In genomic region chr18:27109403-27109802, GRCh38 we compare ENCODE assay signal across 19 cellular contexts.
"Had no signal": no experiment of that assay in that cellular context is flagged by ENCODE, and none has a peak within 500 bp of the region (broad histone marks: within the 10 kb centered on the region; RNA-seq: fewer than 3 reads in every experiment).

No MANE protein-coding gene starts in this region.

- H3K27ac ChIP-seq: dorsolateral prefrontal cortex, testis had no signal

- H3K4me3 ChIP-seq: dorsolateral prefrontal cortex, spleen, testis had no signal

- H3K36me3 ChIP-seq: spleen had no signal

- H3K4me1 Mint-ChIP-seq: activated CD4-positive, alpha-beta T cell treated with anti-CD3 and anti-CD28 coated beads, Interleukin-2, amount 10 ng/mL, durations not matched to agents 24 days and 14 days; activated naive CD8-positive, alpha-beta T cell treated with anti-CD3 and anti-CD28 coated beads for 36 hours; activated T-helper 17 cell treated with anti-CD3 and anti-CD28 coated beads, Interleukin-2, amount 50 U/mL, for 72 hours; memory B cell; stimulated activated memory B cell treated with anti-CD40 and anti-IgM and Interleukin-4, amounts not matched to agents 10 μg/mL and 1 μg/mL and 100 μg/mL, for 72 hours had no signal

- H3K9me3 ChIP-seq: testis had no signal

- H3K27ac Mint-ChIP-seq: activated CD4-positive, alpha-beta T cell treated with anti-CD3 and anti-CD28 coated beads, Interleukin-2, amount 10 ng/mL, durations not matched to agents 24 days and 14 days; activated CD8-positive, alpha-beta T cell treated with anti-CD3 and anti-CD28 coated beads for 36 hours; activated naive CD8-positive, alpha-beta T cell treated with anti-CD3 and anti-CD28 coated beads for 36 hours; activated T-helper 17 cell treated with anti-CD3 and anti-CD28 coated beads, Interleukin-2, amount 50 U/mL, for 72 hours; memory B cell; stimulated activated memory B cell treated with anti-CD40 and anti-IgM and Interleukin-4, amounts not matched to agents 10 μg/mL and 1 μg/mL and 100 μg/mL, for 72 hours; type B pancreatic cell had no signal

- H3K36me3 Mint-ChIP-seq: activated naive CD8-positive, alpha-beta T cell treated with anti-CD3 and anti-CD28 coated beads for 36 hours; memory B cell; stimulated activated memory B cell treated with anti-CD40 and anti-IgM and Interleukin-4, amounts not matched to agents 10 μg/mL and 1 μg/mL and 100 μg/mL, for 72 hours; type B pancreatic cell had no signal

- H3K9me3 Mint-ChIP-seq: activated CD8-positive, alpha-beta T cell treated with anti-CD3 and anti-CD28 coated beads for 36 hours; memory B cell; stimulated activated memory B cell treated with anti-CD40 and anti-IgM and Interleukin-4, amounts not matched to agents 10 μg/mL and 1 μg/mL and 100 μg/mL, for 72 hours had no signal

- H3K4me3 Mint-ChIP-seq: activated CD4-positive, alpha-beta T cell treated with anti-CD3 and anti-CD28 coated beads, Interleukin-2, amount 10 ng/mL, durations not matched to agents 24 days and 14 days; activated CD8-positive, alpha-beta T cell treated with anti-CD3 and anti-CD28 coated beads for 36 hours; activated naive CD8-positive, alpha-beta T cell treated with anti-CD3 and anti-CD28 coated beads for 36 hours; activated T-helper 17 cell treated with anti-CD3 and anti-CD28 coated beads, Interleukin-2, amount 50 U/mL, for 72 hours; memory B cell; neural crest cell; stimulated activated memory B cell treated with anti-CD40 and anti-IgM and Interleukin-4, amounts not matched to agents 10 μg/mL and 1 μg/mL and 100 μg/mL, for 72 hours; type B pancreatic cell had no signal

- H3K27me3 ChIP-seq: dorsolateral prefrontal cortex, spleen, testis had no signal

- DNase-seq: activated CD4-positive, alpha-beta T cell treated with anti-CD3 and anti-CD28 coated beads, Interleukin-2, amount 10 ng/mL, durations not matched to agents 24 days and 14 days; activated CD8-positive, alpha-beta T cell treated with anti-CD3 and anti-CD28 coated beads for 36 hours; activated naive CD4-positive, alpha-beta T cell; activated naive CD8-positive, alpha-beta T cell treated with anti-CD3 and anti-CD28 coated beads for 36 hours; activated T-cell treated with anti-CD3 and anti-CD28 coated beads, Interleukin-2, amount 50 U/mL, for 1 hour; amniotic stem cell; central memory CD4-positive, alpha-beta T cell; dorsolateral prefrontal cortex; foreskin fibroblast; kidney; spleen; stimulated activated CD4-positive, alpha-beta T cell treated with anti-CD3 and anti-CD28 coated beads, Interleukin-4, amount 100 ng/mL, for 4 hours; T-helper 9 cell; testis had no signal

- H3K27me3 Mint-ChIP-seq: activated CD4-positive, alpha-beta T cell treated with anti-CD3 and anti-CD28 coated beads, Interleukin-2, amount 10 ng/mL, durations not matched to agents 24 days and 14 days; activated CD8-positive, alpha-beta T cell treated with anti-CD3 and anti-CD28 coated beads for 36 hours; activated naive CD8-positive, alpha-beta T cell treated with anti-CD3 and anti-CD28 coated beads for 36 hours; activated T-helper 17 cell treated with anti-CD3 and anti-CD28 coated beads, Interleukin-2, amount 50 U/mL, for 72 hours; memory B cell; stimulated activated memory B cell treated with anti-CD40 and anti-IgM and Interleukin-4, amounts not matched to agents 10 μg/mL and 1 μg/mL and 100 μg/mL, for 72 hours; type B pancreatic cell had no signal
